In genomic region chr5:144457160-144457559, GRCh38 we compare ENCODE assay signal across 2 cellular contexts.
TF ChIP-seq lines count a peak whose summit lies in the region.

No MANE protein-coding gene starts in this region.

TF ChIP-seq in GM23338, 12 proteins besides CTCF, POLR2A, EP300 and RAD21:
- TF ChIP-seq EZH2 (IDR thresholded peaks at IDR 0.05; ENCODE audit: low read depth, unreplicated experiment) (no peak), EZH2phosphoT487 (IDR thresholded peaks at IDR 0.05; ENCODE audit: unreplicated experiment) (no peak), ZNF462 (CRISPR knock-in tag; IDR thresholded peaks at IDR 0.05) (no peak), REST (IDR thresholded peaks at IDR 0.05; ENCODE audit: unreplicated experiment) (no peak), POLR2AphosphoS5 (IDR thresholded peaks at IDR 0.05; ENCODE audit: low read depth) (no peak)

TF ChIP-seq in H1, 55 proteins besides CTCF, POLR2A, EP300 and RAD21:
- TF ChIP-seq KDM5A (IDR thresholded peaks at IDR 0.05; ENCODE audit: low read length): no peak
- TF ChIP-seq CHD7 (IDR thresholded peaks at IDR 0.05; ENCODE audit: insufficient replicate concordance, low read length): no peak
- TF ChIP-seq RNF2 (IDR thresholded peaks at IDR 0.05; ENCODE audit: borderline replicate concordance, low read depth, low read length, missing control alignments, poor library complexity, severe bottlenecking): no peak
- TF ChIP-seq HDAC2 (IDR thresholded peaks at IDR 0.05; ENCODE audit: borderline replicate concordance in 1 of 2, low read depth in 2 of 2, low read length in 2 of 2): no peak
- TF ChIP-seq RBBP5 (IDR thresholded peaks at IDR 0.05; ENCODE audit: borderline replicate concordance, low read depth, low read length): no peak
- no peak for TF ChIP-seq ASH2L (IDR thresholded peaks at IDR 0.05; ENCODE audit: low read length)
- TF ChIP-seq SRF (IDR thresholded peaks at IDR 0.05; ENCODE audit: low read depth, low read length): no peak
- TF ChIP-seq USF2 (IDR thresholded peaks at IDR 0.05; ENCODE audit: low read length): no peak
- no peak for TF ChIP-seq YY1 (IDR thresholded peaks at IDR 0.05; ENCODE audit: low read depth, low read length)
- TF ChIP-seq CREB1 (IDR thresholded peaks at IDR 0.05): no peak
- no peak for TF ChIP-seq CBX8 (IDR thresholded peaks at IDR 0.05; ENCODE audit: borderline replicate concordance, low read depth, low read length)
- TF ChIP-seq JUN (IDR thresholded peaks at IDR 0.05; ENCODE audit: low read depth, low read length): no peak
- no peak for TF ChIP-seq TAF1 (IDR thresholded peaks at IDR 0.05; ENCODE audit: low read depth, low read length)
- TF ChIP-seq POU5F1 (IDR thresholded peaks at IDR 0.05; ENCODE audit: low read depth, low read length): no peak
